In the genomic region with DNA sequence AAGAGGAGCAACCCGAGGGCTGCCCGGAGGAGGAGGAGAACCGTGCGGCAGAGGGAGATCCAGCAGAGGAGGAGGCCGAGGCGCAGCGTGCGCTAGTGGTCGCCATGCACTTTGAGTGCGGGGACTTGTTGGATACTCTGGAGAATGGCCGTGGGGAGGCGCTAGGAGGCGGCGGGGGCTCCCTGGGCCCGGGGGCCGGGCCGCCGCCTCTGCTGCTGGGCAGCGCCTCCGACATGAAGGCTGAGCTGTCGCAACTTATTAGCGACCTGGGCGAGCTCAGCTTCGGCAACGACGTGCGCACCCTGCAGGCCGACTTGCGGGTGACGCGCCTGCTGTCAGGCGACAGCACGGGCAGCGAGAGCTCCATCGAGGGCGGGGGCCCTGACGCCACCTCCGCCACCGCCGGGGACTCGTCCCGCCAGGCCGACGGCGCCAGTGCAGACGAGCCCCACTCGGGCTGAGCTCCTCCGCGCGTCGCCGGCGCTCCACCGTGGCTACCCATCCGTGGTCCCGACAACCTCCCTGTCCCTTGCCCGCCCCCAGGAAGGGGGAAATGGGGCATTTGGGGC, we compare ENCODE assay signal across 8 cellular contexts. TPM values are rescaled to one million over a fixed set of nuclear protein-coding genes. Genes with fewer than 3 reads are reported as not detected.
A peak's percentile ranks its signal among the peaks of the same experiment; 100 is the strongest.
DNase-seq lines count a peak whose midpoint lies in the region; ATAC-seq and TF ChIP-seq lines count a peak whose summit lies in the region.

No MANE protein-coding gene starts in this region.

- no peaks in the 10 kb centered on the region for H3K27me3 ChIP-seq in SJSA1 (replicated peaks)
- H3K27me3 ChIP-seq in rectal smooth muscle tissue (ENCODE audit: control insufficient read depth, insufficient read depth, low read length) = no peaks in the 10 kb centered on the region
- peaks cover 0 to 1% of the 10 kb centered on the region in 2 donors for H3K27me3 ChIP-seq in aorta (ENCODE audit: control insufficient read depth in 1 of 2, insufficient read depth in 2 of 2, low read length in 1 of 2)

- H3K9ac ChIP-seq in rectal smooth muscle tissue (ENCODE audit: low read length) = peak overlapping the region; percentile 12

- H3K4me3 ChIP-seq in SJSA1 (no peak overlapping the region), rectal smooth muscle tissue (ENCODE audit: low read length) (peak overlapping the region; percentile 84), aorta (ENCODE audit: low read length in 2 of 2) (no peak overlapping the region)

- peaks cover 6% of the 10 kb centered on the region for H3K27me3 Mint-ChIP-seq in activated naive CD4-positive, alpha-beta T cell treated with anti-CD3 and anti-CD28 coated beads, Interleukin-2, amount 50 U/mL, for 24 hours

- DNase-seq in GM10248 (ENCODE audit: extremely low spot score) (peak; percentile 75), SJSA1 (ENCODE audit: low read depth in 1 of 2, low spot score in 2 of 2) (no peak), left cardiac atrium (peak; percentile 86), aorta (peak; percentile 75 to 93)

- H3K4me3 Mint-ChIP-seq in activated naive CD4-positive, alpha-beta T cell treated with anti-CD3 and anti-CD28 coated beads, Interleukin-2, amount 50 U/mL, for 24 hours = peak overlapping the region; percentile 91

- peaks cover 44% of the 10 kb centered on the region for H3K4me1 ChIP-seq in SJSA1 (replicated peaks)
- H3K4me1 ChIP-seq in rectal smooth muscle tissue (ENCODE audit: control insufficient read depth, insufficient read depth, low read length) = peaks cover 10% of the 10 kb centered on the region
- no peaks in the 10 kb centered on the region for H3K4me1 ChIP-seq in aorta (ENCODE audit: control insufficient read depth in 1 of 2, insufficient read depth in 2 of 2, low read length in 2 of 2)

- H3K36me3 Mint-ChIP-seq in activated naive CD4-positive, alpha-beta T cell treated with anti-CD3 and anti-CD28 coated beads, Interleukin-2, amount 50 U/mL, for 24 hours = no peaks in the 10 kb centered on the region

- POLR2A ChIA-PET in GM10248 (lab: Yijun Ruan, JAX) = interaction anchor here (0.5 to 2.9 kb wide), 4 partner anchors 16 to 855 kb away, joined by 4 to 22 read pairs (median 4); partner anchors contain the start of gene LSG1

- WGBS in aorta, 2 donors = 1 to 5% methylated on average over 37 to 57 of the region's 57 CpGs

- peak; percentile 33 for ATAC-seq in HG02981 (IDR thresholded peaks at IDR 0.05; ENCODE audit: unreplicated experiment)
- ATAC-seq in left cardiac atrium = peak; percentile 16 to 27
- ATAC-seq in aorta (ENCODE audit: low FRiP score) = peak; percentile 58
- no peak for ATAC-seq in GM21447 (IDR thresholded peaks at IDR 0.05; ENCODE audit: unreplicated experiment)

- intact Hi-C loops in left cardiac atrium (cut with DNase I) = loop anchor here (5.0 to 10.0 kb wide), 3 partner anchors 85 to 267 kb away; no protein-coding TSS in a partner anchor
- intact Hi-C loops in aorta (cut with DNase I) = loop anchor here (10.0 kb wide), 2 partner anchors 287 to 297 kb away; no protein-coding TSS in a partner anchor

- H3K27ac ChIP-seq in SJSA1 (peak overlapping the region; percentile 28; the same call in 1 of the 2 replicates), rectal smooth muscle tissue (ENCODE audit: low read depth, low read length) (peak overlapping the region; percentile 51), aorta (ENCODE audit: low read depth in 1 of 2, low read length in 2 of 2) (no peak overlapping the region)

- CTCF ChIA-PET in GM10248 (lab: Yijun Ruan, JAX) = interaction anchor here (1.0 to 7.4 kb wide), 17 partner anchors 14 to 584 kb away, joined by 3 to 90 read pairs (median 4); partner anchors contain the start of genes LSG1 and XXYLT1

- no peaks in the 10 kb centered on the region for H3K9me3 Mint-ChIP-seq in activated naive CD4-positive, alpha-beta T cell treated with anti-CD3 and anti-CD28 coated beads, Interleukin-2, amount 50 U/mL, for 24 hours

- H3K36me3 ChIP-seq in SJSA1 (peaks cover 27% of the 10 kb centered on the region), rectal smooth muscle tissue (ENCODE audit: control insufficient read depth, insufficient read depth, low read length) (no peaks in the 10 kb centered on the region), aorta (ENCODE audit: control insufficient read depth in 1 of 2, insufficient read depth in 2 of 2, low read length in 1 of 2) (no peaks in the 10 kb centered on the region)

- no peak overlapping the region for H3K27ac Mint-ChIP-seq in activated naive CD4-positive, alpha-beta T cell treated with anti-CD3 and anti-CD28 coated beads, Interleukin-2, amount 50 U/mL, for 24 hours

- H3K4me1 Mint-ChIP-seq in activated naive CD4-positive, alpha-beta T cell treated with anti-CD3 and anti-CD28 coated beads, Interleukin-2, amount 50 U/mL, for 24 hours = peaks cover 60% of the 10 kb centered on the region

- peak; percentile 62 for TF ChIP-seq CTCF in GM10248 (IDR thresholded peaks at IDR 0.05; ENCODE audit: control extremely low read depth, extremely low read depth, low read depth, missing control alignments)

- H3K9me3 ChIP-seq in SJSA1 (replicated peaks) (no peaks in the 10 kb centered on the region), aorta (ENCODE audit: control insufficient read depth, low read length) (no peaks in the 10 kb centered on the region)

RNA-seq across cellular contexts. Expression of gene FAM43A, which starts 2.0 kb away (rescaled TPM):
- 14.2 and 17.6 TPM in 2 replicates for total RNA-seq in SJSA1 (2014; rRNA removed; shearing (Covaris generic))
- total RNA-seq in left cardiac atrium (10 to 100 TPM; 10.4 to 15.4 TPM), aorta (10 to 100 TPM in 1 of 2 donors, 1 to 10 TPM in 1; 8.4 to 19.4 TPM)
- polyA plus RNA-seq in aorta = 1 to 10 TPM; 1.4 to 1.9 TPM

RNA-seq across cellular contexts. Expression of gene LSG1, which starts 15.7 kb away (rescaled TPM):
- total RNA-seq in SJSA1 (2014; rRNA removed; shearing (Covaris generic)) = 20.6 and 36.3 TPM in 2 replicates
- total RNA-seq in left cardiac atrium (10 to 100 TPM; 19.9 to 22.8 TPM), aorta (10 to 100 TPM; 27.2 to 31.3 TPM)
- polyA plus RNA-seq in aorta = 10 to 100 TPM in 1 of 2 donors, 1 to 10 TPM in 1; 8.8 to 22.6 TPM

RNA-seq across cellular contexts. Expression of gene TMEM44, which starts 54.5 kb away (rescaled TPM):
- total RNA-seq in SJSA1 (2014; rRNA removed; shearing (Covaris generic)) = 12.2 and 18.2 TPM in 2 replicates
- total RNA-seq in left cardiac atrium = 10 to 100 TPM in 1 of 2 donors, 1 to 10 TPM in 1; 5.6 to 12.1 TPM
- total RNA-seq in aorta = 10 to 100 TPM; 12.1 to 31.5 TPM
- 10 to 100 TPM in 1 of 2 donors, 1 to 10 TPM in 1; 7.0 to 10.9 TPM for polyA plus RNA-seq in aorta

Comparison
In these comparisons a context has a peak if more than half of its experiments do, and no peak if none do; other contexts are left out.
1. DNase-seq: peak in GM10248 (single experiment), left cardiac atrium (single experiment) and aorta (2 of 2); none in SJSA1 (0 of 2).
2. H3K27ac ChIP-seq: peak in SJSA1 (single experiment) and rectal smooth muscle tissue (single experiment); none in aorta (0 of 2).